1 cellular context compared by ENCODE assay signal in genomic region chr10:70887804-70888800, GRCh38.
TF ChIP-seq lines count a peak whose summit lies in the region.

TSS of gene PCBD1 (minus strand) at chr10:70888565. CDS start at chr10:70888533, 32 bp downstream.

TF ChIP-seq in GM12878, 131 proteins besides CTCF, POLR2A, EP300 and RAD21 (continued from another document):
- no peak for TF ChIP-seq PKNOX1 (IDR thresholded peaks at IDR 0.05)
